In the genomic region with DNA sequence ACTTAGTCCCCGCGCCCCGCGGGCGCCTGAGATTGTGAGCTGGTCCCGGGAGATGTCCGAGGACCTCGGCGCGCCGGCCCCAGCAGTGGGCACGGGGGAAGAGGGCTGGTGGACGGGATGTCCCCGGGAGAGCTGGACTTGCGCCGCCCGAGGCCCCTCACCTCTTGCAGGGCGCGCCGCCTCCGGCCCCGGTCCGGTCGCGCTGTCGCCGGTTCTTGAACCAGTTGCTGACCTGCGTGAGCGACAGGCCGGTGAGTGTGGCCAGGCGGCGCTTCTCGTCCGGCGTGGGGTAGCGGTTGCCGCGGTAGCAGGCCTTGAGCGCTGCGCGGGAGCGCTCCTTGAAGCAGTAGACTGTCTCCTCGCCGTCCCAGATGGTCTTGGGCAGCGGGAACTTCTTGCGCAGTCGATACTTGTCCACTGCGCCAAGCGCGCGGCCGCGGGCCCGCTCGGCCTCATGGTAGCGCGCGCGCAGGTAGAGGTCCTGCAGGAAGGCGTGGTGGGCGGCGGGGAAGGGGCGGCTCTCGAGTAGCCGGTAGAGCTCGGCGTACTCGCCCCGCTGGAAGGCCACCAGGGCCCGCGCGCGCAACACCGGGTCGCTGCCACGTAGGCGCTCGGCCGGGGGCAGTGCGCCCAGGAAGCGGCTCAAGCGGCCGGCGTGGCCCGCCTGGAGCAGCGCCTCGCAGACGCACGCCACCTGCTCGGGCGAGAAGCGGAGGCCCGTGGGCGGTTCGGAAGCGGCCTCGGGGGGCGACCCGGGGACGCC, we compare ENCODE assay signal across 1 cellular context.
TF ChIP-seq lines count a peak whose summit lies in the region.

No MANE protein-coding gene starts in this region.

TF ChIP-seq in K562, 482 proteins besides CTCF, POLR2A, EP300 and RAD21 (continued from another document):
- TF ChIP-seq MEF2D (tag; conservative IDR thresholded peaks at IDR 0.05; ENCODE audit: low read depth) (no peak), ZNF778 (CRISPR knock-in tag; IDR thresholded peaks at IDR 0.05) (no peak), RBM17 (IDR thresholded peaks at IDR 0.05; ENCODE audit: borderline replicate concordance, low read depth, low read length) (no peak), EP400 (IDR thresholded peaks at IDR 0.05) (peak; percentile 43; the same call in 1 of the 2 replicates), TGIF2 (CRISPR knock-in tag; IDR thresholded peaks at IDR 0.05) (no peak), ARNT (IDR thresholded peaks at IDR 0.05) (no peak), CTBP1 (IDR thresholded peaks at IDR 0.05; ENCODE audit: borderline replicate concordance) (peak; percentile 84; the same call in 1 of the 2 replicates), SIRT6 (IDR thresholded peaks at IDR 0.05; ENCODE audit: low read depth, low read length) (no peak), RHOXF2B (CRISPR knock-in tag; conservative IDR thresholded peaks at IDR 0.05) (no peak), ZNF146 (CRISPR knock-in tag; IDR thresholded peaks at IDR 0.05; ENCODE audit: unreplicated experiment) (no peak), MYC (IDR thresholded peaks at IDR 0.05; ENCODE audit: low read depth, low read length) (peak; percentile 74), MYC (CRISPR knock-in tag; IDR thresholded peaks at IDR 0.05; ENCODE audit: borderline replicate concordance, low read depth) (peak; percentile 54; the same call in 1 of the 2 replicates), HEY1 (CRISPR knock-in tag; IDR thresholded peaks at IDR 0.05; ENCODE audit: borderline replicate concordance) (no peak), ETV5 (CRISPR knock-in tag; IDR thresholded peaks at IDR 0.05; ENCODE audit: low read depth) (no peak), MECOM (CRISPR knock-in tag; IDR thresholded peaks at IDR 0.05) (no peak), ZC3H4 (CRISPR knock-in tag; IDR thresholded peaks at IDR 0.05; ENCODE audit: borderline replicate concordance) (no peak), KLF10 (CRISPR knock-in tag; IDR thresholded peaks at IDR 0.05) (no peak), BDP1 (IDR thresholded peaks at IDR 0.05; ENCODE audit: insufficient read depth, insufficient read length) (no peak), MAFG (tag; conservative IDR thresholded peaks at IDR 0.05) (no peak), NR2F6 (CRISPR knock-in tag; IDR thresholded peaks at IDR 0.05) (no peak), POLR2AphosphoS5 (IDR thresholded peaks at IDR 0.05; ENCODE audit: control insufficient read depth, insufficient read depth, low read depth, low read length) (peak; percentile 30; the same call in 1 of the 2 replicates), HSF4 (CRISPR knock-in tag; IDR thresholded peaks at IDR 0.05; ENCODE audit: borderline replicate concordance) (no peak), ZNF316 (IDR thresholded peaks at IDR 0.05) (no peak), C11orf30 (IDR thresholded peaks at IDR 0.05; ENCODE audit: low read depth) (no peak)
- TF ChIP-seq, protein P1, sequence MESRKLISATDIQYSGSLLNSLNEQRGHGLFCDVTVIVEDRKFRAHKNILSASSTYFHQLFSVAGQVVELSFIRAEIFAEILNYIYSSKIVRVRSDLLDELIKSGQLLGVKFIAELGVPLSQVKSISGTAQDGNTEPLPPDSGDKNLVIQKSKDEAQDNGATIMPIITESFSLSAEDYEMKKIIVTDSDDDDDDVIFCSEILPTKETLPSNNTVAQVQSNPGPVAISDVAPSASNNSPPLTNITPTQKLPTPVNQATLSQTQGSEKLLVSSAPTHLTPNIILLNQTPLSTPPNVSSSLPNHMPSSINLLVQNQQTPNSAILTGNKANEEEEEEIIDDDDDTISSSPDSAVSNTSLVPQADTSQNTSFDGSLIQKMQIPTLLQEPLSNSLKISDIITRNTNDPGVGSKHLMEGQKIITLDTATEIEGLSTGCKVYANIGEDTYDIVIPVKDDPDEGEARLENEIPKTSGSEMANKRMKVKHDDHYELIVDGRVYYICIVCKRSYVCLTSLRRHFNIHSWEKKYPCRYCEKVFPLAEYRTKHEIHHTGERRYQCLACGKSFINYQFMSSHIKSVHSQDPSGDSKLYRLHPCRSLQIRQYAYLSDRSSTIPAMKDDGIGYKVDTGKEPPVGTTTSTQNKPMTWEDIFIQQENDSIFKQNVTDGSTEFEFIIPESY (CRISPR knock-in tag; IDR thresholded peaks at IDR 0.05): no peak
- TF ChIP-seq, protein P2, sequence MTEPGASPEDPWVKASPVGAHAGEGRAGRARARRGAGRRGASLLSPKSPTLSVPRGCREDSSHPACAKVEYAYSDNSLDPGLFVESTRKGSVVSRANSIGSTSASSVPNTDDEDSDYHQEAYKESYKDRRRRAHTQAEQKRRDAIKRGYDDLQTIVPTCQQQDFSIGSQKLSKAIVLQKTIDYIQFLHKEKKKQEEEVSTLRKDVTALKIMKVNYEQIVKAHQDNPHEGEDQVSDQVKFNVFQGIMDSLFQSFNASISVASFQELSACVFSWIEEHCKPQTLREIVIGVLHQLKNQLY (CRISPR knock-in tag; conservative IDR thresholded peaks at IDR 0.05): no peak
- TF ChIP-seq, protein P3, sequence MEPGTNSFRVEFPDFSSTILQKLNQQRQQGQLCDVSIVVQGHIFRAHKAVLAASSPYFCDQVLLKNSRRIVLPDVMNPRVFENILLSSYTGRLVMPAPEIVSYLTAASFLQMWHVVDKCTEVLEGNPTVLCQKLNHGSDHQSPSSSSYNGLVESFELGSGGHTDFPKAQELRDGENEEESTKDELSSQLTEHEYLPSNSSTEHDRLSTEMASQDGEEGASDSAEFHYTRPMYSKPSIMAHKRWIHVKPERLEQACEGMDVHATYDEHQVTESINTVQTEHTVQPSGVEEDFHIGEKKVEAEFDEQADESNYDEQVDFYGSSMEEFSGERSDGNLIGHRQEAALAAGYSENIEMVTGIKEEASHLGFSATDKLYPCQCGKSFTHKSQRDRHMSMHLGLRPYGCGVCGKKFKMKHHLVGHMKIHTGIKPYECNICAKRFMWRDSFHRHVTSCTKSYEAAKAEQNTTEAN (CRISPR knock-in tag; IDR thresholded peaks at IDR 0.05): no peak
- TF ChIP-seq, protein P4, sequence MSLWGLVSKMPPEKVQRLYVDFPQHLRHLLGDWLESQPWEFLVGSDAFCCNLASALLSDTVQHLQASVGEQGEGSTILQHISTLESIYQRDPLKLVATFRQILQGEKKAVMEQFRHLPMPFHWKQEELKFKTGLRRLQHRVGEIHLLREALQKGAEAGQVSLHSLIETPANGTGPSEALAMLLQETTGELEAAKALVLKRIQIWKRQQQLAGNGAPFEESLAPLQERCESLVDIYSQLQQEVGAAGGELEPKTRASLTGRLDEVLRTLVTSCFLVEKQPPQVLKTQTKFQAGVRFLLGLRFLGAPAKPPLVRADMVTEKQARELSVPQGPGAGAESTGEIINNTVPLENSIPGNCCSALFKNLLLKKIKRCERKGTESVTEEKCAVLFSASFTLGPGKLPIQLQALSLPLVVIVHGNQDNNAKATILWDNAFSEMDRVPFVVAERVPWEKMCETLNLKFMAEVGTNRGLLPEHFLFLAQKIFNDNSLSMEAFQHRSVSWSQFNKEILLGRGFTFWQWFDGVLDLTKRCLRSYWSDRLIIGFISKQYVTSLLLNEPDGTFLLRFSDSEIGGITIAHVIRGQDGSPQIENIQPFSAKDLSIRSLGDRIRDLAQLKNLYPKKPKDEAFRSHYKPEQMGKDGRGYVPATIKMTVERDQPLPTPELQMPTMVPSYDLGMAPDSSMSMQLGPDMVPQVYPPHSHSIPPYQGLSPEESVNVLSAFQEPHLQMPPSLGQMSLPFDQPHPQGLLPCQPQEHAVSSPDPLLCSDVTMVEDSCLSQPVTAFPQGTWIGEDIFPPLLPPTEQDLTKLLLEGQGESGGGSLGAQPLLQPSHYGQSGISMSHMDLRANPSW (CRISPR knock-in tag; IDR thresholded peaks at IDR 0.05): no peak
- TF ChIP-seq, protein P5, sequence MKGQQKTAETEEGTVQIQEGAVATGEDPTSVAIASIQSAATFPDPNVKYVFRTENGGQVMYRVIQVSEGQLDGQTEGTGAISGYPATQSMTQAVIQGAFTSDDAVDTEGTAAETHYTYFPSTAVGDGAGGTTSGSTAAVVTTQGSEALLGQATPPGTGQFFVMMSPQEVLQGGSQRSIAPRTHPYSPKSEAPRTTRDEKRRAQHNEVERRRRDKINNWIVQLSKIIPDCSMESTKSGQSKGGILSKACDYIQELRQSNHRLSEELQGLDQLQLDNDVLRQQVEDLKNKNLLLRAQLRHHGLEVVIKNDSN (CRISPR knock-in tag; IDR thresholded peaks at IDR 0.05): peak; percentile 31; the same call in 1 of the 2 replicates
